Comparison of ENCODE assay signal across 8 cellular contexts in genomic region chr10:11611248-11612003, GRCh38. TPM values are rescaled to one million over a fixed set of nuclear protein-coding genes. Genes with fewer than 3 reads are reported as not detected.
DNase-seq lines count a peak whose midpoint lies in the region; ATAC-seq lines count a peak whose summit lies in the region.

TSS of gene USP6NL (minus strand) at chr10:11611650. CDS start at chr10:11597634, 14,016 bp downstream.

- DNase-seq in A172 (ENCODE audit: low spot score) (peak; percentile 70), NCI-H2196 (lab: John Stamatoyannopoulos, UW; ENCODE audit: unreplicated experiment) (peak; percentile 72), cortex of kidney (lab: John Stamatoyannopoulos, UW) (peak; percentile 57), left colon (peak; percentile 90 to 93)
- DNase-seq in activated CD4-positive, alpha-beta T cell treated with anti-CD3 and anti-CD28 coated beads for 36 hours: peak; percentile 71
- peak; percentile 41 to 68 for DNase-seq in stimulated activated CD4-positive, alpha-beta T cell treated with anti-CD3 and anti-CD28 coated beads, Interleukin-1b, Interleukin-23, amount 100 ng/mL, for 4 hours (ENCODE audit: low read depth in 2 of 2)

- peaks cover 2% of the 10 kb centered on the region for H3K9me3 Mint-ChIP-seq in activated CD4-positive, alpha-beta T cell treated with anti-CD3 and anti-CD28 coated beads for 36 hours (ENCODE audit: low read depth)

- intact Hi-C loops in activated CD4-positive, alpha-beta T cell treated with anti-CD3 and anti-CD28 coated beads for 36 hours (cut with DNase I, micrococcal nuclease): loop anchor here (1.0 to 5.0 kb wide), 7 partner anchors 31 to 131 kb away; partner anchors contain the start of gene ECHDC3 (in 1 of the 2)
- intact Hi-C loops in left colon (cut with DNase I, micrococcal nuclease): no loop called here

- no peaks in the 10 kb centered on the region for H3K36me3 Mint-ChIP-seq in activated CD4-positive, alpha-beta T cell treated with anti-CD3 and anti-CD28 coated beads for 36 hours (ENCODE audit: low read depth)

- H3K27me3 Mint-ChIP-seq in activated CD4-positive, alpha-beta T cell treated with anti-CD3 and anti-CD28 coated beads for 36 hours: peaks cover 2% of the 10 kb centered on the region

- peak within 1 kb of the TSS; percentile 81 for H3K27ac Mint-ChIP-seq in activated CD4-positive, alpha-beta T cell treated with anti-CD3 and anti-CD28 coated beads for 36 hours

- peak within 1 kb of the TSS; percentile 83 for H3K4me3 Mint-ChIP-seq in activated CD4-positive, alpha-beta T cell treated with anti-CD3 and anti-CD28 coated beads for 36 hours

- CTCF ChIA-PET in activated CD4-positive, alpha-beta T cell treated with anti-CD3 and anti-CD28 coated beads for 36 hours (lab: Charles Lee): interaction anchor here (1.2 to 2.1 kb wide), 2 partner anchors 20 to 96 kb away, joined by 3 to 7 read pairs; no protein-coding TSS in a partner anchor

- POLR2A ChIA-PET in activated CD4-positive, alpha-beta T cell treated with anti-CD3 and anti-CD28 coated beads for 36 hours (lab: Charles Lee): no interaction called here

- peak; percentile 53 for ATAC-seq in GM18502 (IDR thresholded peaks at IDR 0.05; ENCODE audit: poor library complexity, unreplicated experiment)
- ATAC-seq in HG02981 (IDR thresholded peaks at IDR 0.05; ENCODE audit: unreplicated experiment): peak; percentile 44
- ATAC-seq in activated CD4-positive, alpha-beta T cell treated with anti-CD3 and anti-CD28 coated beads for 36 hours: peak; percentile 42
- ATAC-seq in left colon: peak; percentile 88

- peaks cover 43% of the 10 kb centered on the region for H3K4me1 Mint-ChIP-seq in activated CD4-positive, alpha-beta T cell treated with anti-CD3 and anti-CD28 coated beads for 36 hours

RNA-seq across cellular contexts. Expression of gene USP6NL, which starts in this region (rescaled TPM):
- total RNA-seq in A172 (2014; rRNA removed; shearing (Covaris generic)): 17.1 and 19.8 TPM in 2 replicates
- 1 to 10 TPM; 4.4 to 5.4 TPM for total RNA-seq in activated CD4-positive, alpha-beta T cell treated with anti-CD3 and anti-CD28 coated beads for 36 hours
- 10 to 100 TPM; 18.3 to 20.1 TPM for total RNA-seq in left colon

Comparison
In these comparisons a context has a peak if more than half of its experiments do, and no peak if none do; other contexts are left out.
1. Peak in every context shown above with its lines: DNase-seq and ATAC-seq.
2. intact Hi-C loops: an anchor here in activated CD4-positive, alpha-beta T cell treated with anti-CD3 and anti-CD28 coated beads for 36 hours (1.0 to 5.0 kb wide); none called in left colon.